In genomic region chr11:10934293-10934850, GRCh38 we compare ENCODE assay signal across 8 cellular contexts.
DNase-seq lines count a peak whose midpoint lies in the region; ATAC-seq and TF ChIP-seq lines count a peak whose summit lies in the region.

No MANE protein-coding gene starts in this region.

- 13% methylated on average over 9 of the region's 9 CpGs for WGBS in urinary bladder

- CTCF ChIA-PET in A673 (lab: Charles Lee) = interaction anchor here (0.6 to 1.6 kb wide), 10 partner anchors 77 to 853 kb away, joined by 3 to 12 read pairs (median 8); no protein-coding TSS in a partner anchor

- no peaks in the 10 kb centered on the region for H3K27me3 ChIP-seq in A673 (replicated peaks; ENCODE audit: insufficient read depth, low read depth, low read length, poor library complexity)
- H3K27me3 ChIP-seq in HUES48 (ENCODE audit: control insufficient read depth, insufficient read depth, low read length) = peaks cover 16% of the 10 kb centered on the region
- H3K27me3 ChIP-seq in kidney epithelial cell (ENCODE audit: control insufficient read depth, insufficient read depth, low read length) = no peaks in the 10 kb centered on the region

- TF ChIP-seq CTCF in A673 (conservative IDR thresholded peaks at IDR 0.05; ENCODE audit: low read depth, low read length) (no peak), kidney epithelial cell (IDR thresholded peaks at IDR 0.05; ENCODE audit: insufficient read depth, low read length, poor library complexity, severe bottlenecking) (no peak)

- H3K9me3 ChIP-seq in A673 (ENCODE audit: low read depth, low read length, poor library complexity, severe bottlenecking) = no peaks in the 10 kb centered on the region
- H3K9me3 ChIP-seq in HUES48 (ENCODE audit: control insufficient read depth, insufficient read depth, low read length) = no peaks in the 10 kb centered on the region

- DNase-seq in A673 (ENCODE audit: low spot score) (no peak), kidney epithelial cell (ENCODE audit: low read depth) (no peak), putamen (ENCODE audit: low spot score) (no peak), occipital lobe (lab: John Stamatoyannopoulos, UW) (no peak)
- peak; percentile 24 for DNase-seq in activated naive CD4-positive, alpha-beta T cell treated with anti-CD3 and anti-CD28 coated beads, Interleukin-2, amount 50 U/mL, for 16 hours

- POLR2A ChIA-PET in A673 (lab: Charles Lee; ENCODE audit: low non-redundant PET) = no interaction called here

- H3K4me3 ChIP-seq in A673 (ENCODE audit: low read depth, low read length, poor library complexity, severe bottlenecking) (peak overlapping the region; percentile 36), HUES48 (ENCODE audit: low read depth, low read length) (peak overlapping the region; percentile 88), kidney epithelial cell (ENCODE audit: low read depth, low read length) (peak overlapping the region; percentile 50), urinary bladder (ENCODE audit: low read depth, low read length) (no peak overlapping the region)

- ATAC-seq in GM21528 (IDR thresholded peaks at IDR 0.05; ENCODE audit: low FRiP score, unreplicated experiment) = no peak

- H3K27ac ChIP-seq in A673 (ENCODE audit: low read depth, low read length, poor library complexity, severe bottlenecking) (no peak overlapping the region), HUES48 (ENCODE audit: low read depth, low read length) (no peak overlapping the region), urinary bladder (ENCODE audit: low read depth) (peak overlapping the region; percentile 4)

- no peaks in the 10 kb centered on the region for H3K4me1 ChIP-seq in A673 (ENCODE audit: insufficient read depth, low read length, poor library complexity, severe bottlenecking)
- peaks cover 19% of the 10 kb centered on the region for H3K4me1 ChIP-seq in HUES48 (ENCODE audit: control insufficient read depth, insufficient read depth, low read length)
- no peaks in the 10 kb centered on the region for H3K4me1 ChIP-seq in urinary bladder (ENCODE audit: insufficient read depth)

- no TSS peak for BruUV-seq in A673 (replicated peaks; lab: Mats Ljungman, UMichigan)

- H3K36me3 ChIP-seq in A673 (ENCODE audit: insufficient read depth, low read length, poor library complexity, severe bottlenecking) = no peaks in the 10 kb centered on the region
- H3K36me3 ChIP-seq in HUES48 (ENCODE audit: control insufficient read depth, insufficient read depth, low read length) = no peaks in the 10 kb centered on the region
- H3K36me3 ChIP-seq in kidney epithelial cell (ENCODE audit: control insufficient read depth, insufficient read depth, low read length) = no peaks in the 10 kb centered on the region
- no peaks in the 10 kb centered on the region for H3K36me3 ChIP-seq in urinary bladder (ENCODE audit: insufficient read depth)

- intact Hi-C loops in A673 (cut with micrococcal nuclease; ENCODE audit: unreplicated experiment) = loop anchor here (5.0 kb wide), 2 partner anchors 77 to 127 kb away; partner anchors contain the start of genes EIF4G2 and ZBED5

- no peak overlapping the region for H3K9ac ChIP-seq in HUES48 (ENCODE audit: low read depth, low read length)
